8 cellular contexts compared by ENCODE assay signal in genomic region chrX:84186603-84187358, GRCh38. TPM values are rescaled to one million over a fixed set of nuclear protein-coding genes. Genes with fewer than 3 reads are reported as not detected.
DNase-seq lines count a peak whose midpoint lies in the region; ATAC-seq and TF ChIP-seq lines count a peak whose summit lies in the region.

No MANE protein-coding gene starts in this region.

- H2AFZ ChIP-seq in PC-3 (ENCODE audit: low read length), result peak overlapping the region; percentile 99

- H3K36me3 ChIP-seq in Caco-2 (ENCODE audit: control insufficient read depth, insufficient read depth, low read length) (no peaks in the 10 kb centered on the region), PC-3 (ENCODE audit: low read depth, low read length) (no peaks in the 10 kb centered on the region), gastrocnemius medialis (no peaks in the 10 kb centered on the region)

- DNase-seq in Caco-2 (peak in 1 of 2 experiments; percentile 7), PC-3 (peak; percentile 48), fibroblast of villous mesenchyme (ENCODE audit: low read depth) (no peak), gastrocnemius medialis (no peak), NCI-H2196 treated with DMSO at 0.1 percent for 48 hours (lab: John Stamatoyannopoulos, UW; ENCODE audit: unreplicated experiment) (no peak), COR-L47 (lab: John Stamatoyannopoulos, UW) (no peak)

- no peaks in the 10 kb centered on the region for H3K9me2 ChIP-seq in PC-3 (replicated peaks; ENCODE audit: low read length)

- no peaks in the 10 kb centered on the region for H3K9me3 Mint-ChIP-seq in Caco-2 (ENCODE audit: unreplicated experiment)

- no peaks in the 10 kb centered on the region for H3F3A ChIP-seq in PC-3 (ENCODE audit: low read length, unreplicated experiment)

- H3K4me3 Mint-ChIP-seq in Caco-2 (ENCODE audit: unreplicated experiment), result peak overlapping the region; percentile 90

- H3K27me3 ChIP-seq in Caco-2 (replicated peaks; ENCODE audit: control insufficient read depth, insufficient read depth, low read length), result no peaks in the 10 kb centered on the region
- no peaks in the 10 kb centered on the region for H3K27me3 ChIP-seq in PC-3 (ENCODE audit: low read length)
- peaks cover 0 to 16% (median 5%) of the 10 kb centered on the region in 3 donors for H3K27me3 ChIP-seq in gastrocnemius medialis

- no peaks in the 10 kb centered on the region for H3K27me3 Mint-ChIP-seq in Caco-2 (ENCODE audit: insufficient read depth, unreplicated experiment)

- H3K4me2 ChIP-seq in PC-3 (ENCODE audit: low read length), result peak overlapping the region; percentile 92

- no peak for TF ChIP-seq POLR2A in gastrocnemius medialis (IDR thresholded peaks at IDR 0.05)
- no peak for TF ChIP-seq POLR2A in GM18505 (IDR thresholded peaks at IDR 0.05; ENCODE audit: borderline replicate concordance, extremely low read depth, insufficient read depth, insufficient read length)

- TF ChIP-seq CTCF in Caco-2 (IDR thresholded peaks at IDR 0.05; ENCODE audit: insufficient read depth in 1 of 2, low read depth in 1 of 2, low read length in 1 of 2, severe bottlenecking in 1 of 2, unreplicated experiment in 1 of 2) (no peak), PC-3 (conservative IDR thresholded peaks at IDR 0.05; ENCODE audit: low read depth, low read length) (peak; percentile 59), fibroblast of villous mesenchyme (IDR thresholded peaks at IDR 0.05; ENCODE audit: insufficient read depth, low read depth, low read length) (no peak), gastrocnemius medialis (IDR thresholded peaks at IDR 0.05 in 4 of 5, conservative IDR thresholded peaks at IDR 0.05 in 1 of 5) (no peak)

- 0 out of 2 replicates have a peak, but pooled peaks cover 9% of the 10 kb centered on the region for H3K4me1 ChIP-seq in Caco-2
- H3K4me1 ChIP-seq in PC-3 (ENCODE audit: insufficient read depth, low read length), result peaks cover 15% of the 10 kb centered on the region
- H3K4me1 ChIP-seq in gastrocnemius medialis, result no peaks in the 10 kb centered on the region

- H3K27ac ChIP-seq in PC-3 (ENCODE audit: low read length) (no peak overlapping the region), gastrocnemius medialis (no peak overlapping the region)

- H3K9me3 ChIP-seq in Caco-2 (no peaks in the 10 kb centered on the region), PC-3 (ENCODE audit: low read length) (no peaks in the 10 kb centered on the region), gastrocnemius medialis (no peaks in the 10 kb centered on the region)

- peaks cover 26% of the 10 kb centered on the region for H3K4me1 Mint-ChIP-seq in Caco-2 (ENCODE audit: low read depth, unreplicated experiment)

- POLR2A ChIA-PET in Caco-2 (lab: Charles Lee), result no interaction called here
- POLR2A ChIA-PET in PC-3 (lab: Charles Lee; ENCODE audit: unreplicated experiment), result no interaction called here

- H3K27ac Mint-ChIP-seq in Caco-2 (ENCODE audit: unreplicated experiment), result peak overlapping the region; percentile 25

- H3K4me3 ChIP-seq in Caco-2 (ENCODE audit: low read depth, low read length) (peak overlapping the region; percentile 42), PC-3 (ENCODE audit: low read length) (peak overlapping the region; percentile 88), fibroblast of villous mesenchyme (ENCODE audit: low read depth, low read length) (peak overlapping the region; percentile 51), gastrocnemius medialis (peak overlapping the region; percentile 43 to 55 (median 46))

- CTCF ChIA-PET in Caco-2 (lab: Charles Lee) (interaction anchor here (1.5 kb wide), 1 partner anchor 141 kb away, joined by 4 read pairs; no protein-coding TSS in a partner anchor), PC-3 (lab: Charles Lee) (interaction anchor here (0.6 kb wide), 1 partner anchor 203 kb away, joined by 5 read pairs; no protein-coding TSS in a partner anchor)

- ATAC-seq in GM21619 (IDR thresholded peaks at IDR 0.05; ENCODE audit: unreplicated experiment), result peak; percentile 38
- ATAC-seq in PC-3, result peak; percentile 39
- no peak for ATAC-seq in gastrocnemius medialis
- no peak for ATAC-seq in GM18505 (IDR thresholded peaks at IDR 0.05; ENCODE audit: unreplicated experiment)

- intact Hi-C loops in Caco-2 (cut with micrococcal nuclease; ENCODE audit: unreplicated experiment) (loop anchor here (1.0 kb wide), 1 partner anchor 140 kb away; no protein-coding TSS in a partner anchor), PC-3 (cut with micrococcal nuclease) (loop anchor here (1.0 to 10.0 kb wide), 5 partner anchors 89 to 414 kb away; no protein-coding TSS in a partner anchor), gastrocnemius medialis (cut with DNase I; ENCODE audit: low total_unique reads) (no loop called here)

- H3K9ac ChIP-seq in PC-3 (ENCODE audit: low read length), result peak overlapping the region; percentile 66

- H3K36me3 Mint-ChIP-seq in Caco-2 (ENCODE audit: insufficient read depth, unreplicated experiment), result no peaks in the 10 kb centered on the region

- in situ Hi-C loops in gastrocnemius medialis (cut with MboI; ENCODE audit: low sequenced_read_pairs in 4 of 4), result no loop called here

- H4K20me1 ChIP-seq in PC-3 (ENCODE audit: low read length), result no peaks in the 10 kb centered on the region

- no TSS peak for BruUV-seq in Caco-2 (replicated peaks; lab: Mats Ljungman, UMichigan)
- BruUV-seq in PC-3 (replicated peaks; lab: Mats Ljungman, UMichigan), result TSS peak; percentile 50

- H3K79me2 ChIP-seq in PC-3 (ENCODE audit: low read length), result peaks cover 40% of the 10 kb centered on the region

RNA-seq across cellular contexts. Expression of gene RPS6KA6, which starts 1.2 kb away (rescaled TPM):
- total RNA-seq in Caco-2 (2022) (8.7 and 9.2 TPM in 2 replicates), PC-3 (2014; rRNA removed) (3.6 and 4.7 TPM in 2 replicates), fibroblast of villous mesenchyme (7.4 and 16.8 TPM in 2 replicates), gastrocnemius medialis (under 1 TPM; 0.05 to 0.40 (median 0.20) TPM)

Comparison
In these comparisons a context has a peak if more than half of its experiments do, and no peak if none do; other contexts are left out.
1. ATAC-seq: peak in GM21619 (single experiment) and PC-3 (single experiment); none in gastrocnemius medialis (0 of 2) and GM18505 (single experiment).
2. Peak in every context shown above with its lines, with median percentiles within 50 percentile points of each other: H3K4me3 ChIP-seq.